1 cellular context compared by ENCODE assay signal in genomic region chr1:224113918-224114786, GRCh38.
TF ChIP-seq lines count a peak whose summit lies in the region.

TSS of gene FBXO28 (plus strand) at chr1:224114111. CDS start at chr1:224114130, 19 bp downstream.

TF ChIP-seq in K562, 482 proteins besides CTCF, POLR2A, EP300 and RAD21 (continued from another document and continues in another):
- TF ChIP-seq E4F1 (CRISPR knock-in tag; IDR thresholded peaks at IDR 0.05; ENCODE audit: borderline replicate concordance) = no peak
- no peak for TF ChIP-seq ZKSCAN1 (IDR thresholded peaks at IDR 0.05; ENCODE audit: low read depth, low read length)
- TF ChIP-seq POLR2G (IDR thresholded peaks at IDR 0.05; ENCODE audit: low read depth, low read length) = peak; percentile 99
- TF ChIP-seq NR2F6 (CRISPR knock-in tag; IDR thresholded peaks at IDR 0.05) = no peak
- no peak for TF ChIP-seq ZNF134 (CRISPR knock-in tag; conservative IDR thresholded peaks at IDR 0.05)
- TF ChIP-seq EGR1 (conservative IDR thresholded peaks at IDR 0.05) = peak; percentile 24; the same call in 1 of the 2 replicates
- TF ChIP-seq ELF2 (CRISPR knock-in tag; IDR thresholded peaks at IDR 0.05) = peak; percentile 81
- TF ChIP-seq ZNF23 (CRISPR knock-in tag; IDR thresholded peaks at IDR 0.05) = no peak
- peak; percentile 83; the same call in 1 of the 2 replicates for TF ChIP-seq BRD4 (IDR thresholded peaks at IDR 0.05)
- peak; percentile 69; the same call in 1 of the 2 replicates for TF ChIP-seq EHMT2 (IDR thresholded peaks at IDR 0.05)
- no peak for TF ChIP-seq RFX7 (CRISPR knock-in tag; IDR thresholded peaks at IDR 0.05)
- TF ChIP-seq ZNF551 (CRISPR knock-in tag; IDR thresholded peaks at IDR 0.05) = no peak
- TF ChIP-seq HCFC1 (IDR thresholded peaks at IDR 0.05; ENCODE audit: low read depth, low read length) = peak; percentile 85
- TF ChIP-seq NR1H2 (CRISPR knock-in tag; IDR thresholded peaks at IDR 0.05) = no peak
- TF ChIP-seq, protein P1, sequence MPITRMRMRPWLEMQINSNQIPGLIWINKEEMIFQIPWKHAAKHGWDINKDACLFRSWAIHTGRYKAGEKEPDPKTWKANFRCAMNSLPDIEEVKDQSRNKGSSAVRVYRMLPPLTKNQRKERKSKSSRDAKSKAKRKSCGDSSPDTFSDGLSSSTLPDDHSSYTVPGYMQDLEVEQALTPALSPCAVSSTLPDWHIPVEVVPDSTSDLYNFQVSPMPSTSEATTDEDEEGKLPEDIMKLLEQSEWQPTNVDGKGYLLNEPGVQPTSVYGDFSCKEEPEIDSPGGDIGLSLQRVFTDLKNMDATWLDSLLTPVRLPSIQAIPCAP (CRISPR knock-in tag; IDR thresholded peaks at IDR 0.05; ENCODE audit: borderline replicate concordance) = no peak
- TF ChIP-seq, protein P2, sequence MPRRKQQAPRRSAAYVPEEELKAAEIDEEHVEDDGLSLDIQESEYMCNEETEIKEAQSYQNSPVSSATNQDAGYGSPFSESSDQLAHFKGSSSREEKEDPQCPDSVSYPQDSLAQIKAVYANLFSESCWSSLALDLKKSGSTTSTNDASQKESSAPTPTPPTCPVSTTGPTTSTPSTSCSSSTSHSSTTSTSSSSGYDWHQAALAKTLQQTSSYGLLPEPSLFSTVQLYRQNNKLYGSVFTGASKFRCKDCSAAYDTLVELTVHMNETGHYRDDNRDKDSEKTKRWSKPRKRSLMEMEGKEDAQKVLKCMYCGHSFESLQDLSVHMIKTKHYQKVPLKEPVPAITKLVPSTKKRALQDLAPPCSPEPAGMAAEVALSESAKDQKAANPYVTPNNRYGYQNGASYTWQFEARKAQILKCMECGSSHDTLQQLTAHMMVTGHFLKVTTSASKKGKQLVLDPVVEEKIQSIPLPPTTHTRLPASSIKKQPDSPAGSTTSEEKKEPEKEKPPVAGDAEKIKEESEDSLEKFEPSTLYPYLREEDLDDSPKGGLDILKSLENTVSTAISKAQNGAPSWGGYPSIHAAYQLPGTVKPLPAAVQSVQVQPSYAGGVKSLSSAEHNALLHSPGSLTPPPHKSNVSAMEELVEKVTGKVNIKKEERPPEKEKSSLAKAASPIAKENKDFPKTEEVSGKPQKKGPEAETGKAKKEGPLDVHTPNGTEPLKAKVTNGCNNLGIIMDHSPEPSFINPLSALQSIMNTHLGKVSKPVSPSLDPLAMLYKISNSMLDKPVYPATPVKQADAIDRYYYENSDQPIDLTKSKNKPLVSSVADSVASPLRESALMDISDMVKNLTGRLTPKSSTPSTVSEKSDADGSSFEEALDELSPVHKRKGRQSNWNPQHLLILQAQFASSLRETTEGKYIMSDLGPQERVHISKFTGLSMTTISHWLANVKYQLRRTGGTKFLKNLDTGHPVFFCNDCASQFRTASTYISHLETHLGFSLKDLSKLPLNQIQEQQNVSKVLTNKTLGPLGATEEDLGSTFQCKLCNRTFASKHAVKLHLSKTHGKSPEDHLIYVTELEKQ (CRISPR knock-in tag; IDR thresholded peaks at IDR 0.05) = no peak
- TF ChIP-seq TRIM24 (IDR thresholded peaks at IDR 0.05) = peak in 1 of 2 experiments; percentile 93; a peak in 2 of 4 replicates
- TF ChIP-seq ZNF408 (CRISPR knock-in tag; IDR thresholded peaks at IDR 0.05; ENCODE audit: low read depth) = no peak
- TF ChIP-seq POLR2H (tag; IDR thresholded peaks at IDR 0.05; ENCODE audit: low read depth) = peak; percentile 89
- TF ChIP-seq ELF1 (tag; IDR thresholded peaks at IDR 0.05) = peak; percentile 65; the same call in 1 of the 2 replicates
- TF ChIP-seq CBFB (CRISPR knock-in tag; IDR thresholded peaks at IDR 0.05) = no peak
- TF ChIP-seq, protein P3, sequence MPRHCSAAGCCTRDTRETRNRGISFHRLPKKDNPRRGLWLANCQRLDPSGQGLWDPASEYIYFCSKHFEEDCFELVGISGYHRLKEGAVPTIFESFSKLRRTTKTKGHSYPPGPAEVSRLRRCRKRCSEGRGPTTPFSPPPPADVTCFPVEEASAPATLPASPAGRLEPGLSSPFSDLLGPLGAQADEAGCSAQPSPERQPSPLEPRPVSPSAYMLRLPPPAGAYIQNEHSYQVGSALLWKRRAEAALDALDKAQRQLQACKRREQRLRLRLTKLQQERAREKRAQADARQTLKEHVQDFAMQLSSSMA (CRISPR knock-in tag; IDR thresholded peaks at IDR 0.05) = 0 out of 2 replicates have a peak, but pooled peaks have one; percentile 17
- TF ChIP-seq PHB (CRISPR knock-in tag; IDR thresholded peaks at IDR 0.05) = 0 out of 2 replicates have a peak, but pooled peaks have one; percentile 71
- no peak for TF ChIP-seq ELK1 (CRISPR knock-in tag; IDR thresholded peaks at IDR 0.05)
- TF ChIP-seq NFE2L1 (tag; IDR thresholded peaks at IDR 0.05; ENCODE audit: borderline replicate concordance, low read depth) = no peak
- TF ChIP-seq TARDBP (IDR thresholded peaks at IDR 0.05) = peak; percentile 82
- TF ChIP-seq USF1 (CRISPR knock-in tag; IDR thresholded peaks at IDR 0.05) = no peak
- TF ChIP-seq, protein P4, sequence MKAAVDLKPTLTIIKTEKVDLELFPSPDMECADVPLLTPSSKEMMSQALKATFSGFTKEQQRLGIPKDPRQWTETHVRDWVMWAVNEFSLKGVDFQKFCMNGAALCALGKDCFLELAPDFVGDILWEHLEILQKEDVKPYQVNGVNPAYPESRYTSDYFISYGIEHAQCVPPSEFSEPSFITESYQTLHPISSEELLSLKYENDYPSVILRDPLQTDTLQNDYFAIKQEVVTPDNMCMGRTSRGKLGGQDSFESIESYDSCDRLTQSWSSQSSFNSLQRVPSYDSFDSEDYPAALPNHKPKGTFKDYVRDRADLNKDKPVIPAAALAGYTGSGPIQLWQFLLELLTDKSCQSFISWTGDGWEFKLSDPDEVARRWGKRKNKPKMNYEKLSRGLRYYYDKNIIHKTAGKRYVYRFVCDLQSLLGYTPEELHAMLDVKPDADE (conservative IDR thresholded peaks at IDR 0.05; ENCODE audit: control insufficient read depth, low read depth, low read length) = peak; percentile 73
- TF ChIP-seq SMARCE1 (IDR thresholded peaks at IDR 0.05) = no peak
- TF ChIP-seq C11orf30 (IDR thresholded peaks at IDR 0.05; ENCODE audit: low read depth) = peak; percentile 96
- no peak for TF ChIP-seq MCM7 (IDR thresholded peaks at IDR 0.05)
- TF ChIP-seq ZNF3 (CRISPR knock-in tag; IDR thresholded peaks at IDR 0.05) = no peak
- 0 out of 2 replicates have a peak, but pooled peaks have one; percentile 70 for TF ChIP-seq RUNX1 (IDR thresholded peaks at IDR 0.05; ENCODE audit: low read depth)
- no peak; a peak in 1 of 4 replicates for TF ChIP-seq TEAD1 (CRISPR knock-in tag; IDR thresholded peaks at IDR 0.05)
- peak; percentile 9 for TF ChIP-seq HNRNPLL (IDR thresholded peaks at IDR 0.05; ENCODE audit: low read depth, low read length, poor library complexity, severe bottlenecking)
- TF ChIP-seq KLF1 (tag; IDR thresholded peaks at IDR 0.05) = peak; percentile 76; the same call in 1 of the 2 replicates
- TF ChIP-seq NFE2 (IDR thresholded peaks at IDR 0.05; ENCODE audit: low read depth) = no peak
- TF ChIP-seq RBM39 (optimal IDR thresholded peaks at IDR 0.05; ENCODE audit: low read depth, low read length) = peak; percentile 44
- TF ChIP-seq ZNF24 (IDR thresholded peaks at IDR 0.05) = no peak
- no peak for TF ChIP-seq CHD4 (IDR thresholded peaks at IDR 0.05; ENCODE audit: insufficient read depth, insufficient replicate concordance, low read depth, low read length, poor library complexity, severe bottlenecking)
- TF ChIP-seq HEY1 (CRISPR knock-in tag; IDR thresholded peaks at IDR 0.05; ENCODE audit: borderline replicate concordance) = no peak
- TF ChIP-seq FUS (optimal IDR thresholded peaks at IDR 0.05; ENCODE audit: low read depth, low read length) = no peak
- TF ChIP-seq CREB5 (CRISPR knock-in tag; IDR thresholded peaks at IDR 0.05) = no peak
- no peak for TF ChIP-seq ZNF165 (CRISPR knock-in tag; IDR thresholded peaks at IDR 0.05; ENCODE audit: borderline replicate concordance)
- TF ChIP-seq, protein P5, sequence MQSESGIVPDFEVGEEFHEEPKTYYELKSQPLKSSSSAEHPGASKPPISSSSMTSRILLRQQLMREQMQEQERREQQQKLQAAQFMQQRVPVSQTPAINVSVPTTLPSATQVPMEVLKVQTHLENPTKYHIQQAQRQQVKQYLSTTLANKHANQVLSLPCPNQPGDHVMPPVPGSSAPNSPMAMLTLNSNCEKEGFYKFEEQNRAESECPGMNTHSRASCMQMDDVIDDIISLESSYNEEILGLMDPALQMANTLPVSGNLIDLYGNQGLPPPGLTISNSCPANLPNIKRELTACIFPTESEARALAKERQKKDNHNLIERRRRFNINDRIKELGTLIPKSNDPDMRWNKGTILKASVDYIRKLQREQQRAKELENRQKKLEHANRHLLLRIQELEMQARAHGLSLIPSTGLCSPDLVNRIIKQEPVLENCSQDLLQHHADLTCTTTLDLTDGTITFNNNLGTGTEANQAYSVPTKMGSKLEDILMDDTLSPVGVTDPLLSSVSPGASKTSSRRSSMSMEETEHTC (IDR thresholded peaks at IDR 0.05) = no peak
- TF ChIP-seq ZEB2 (IDR thresholded peaks at IDR 0.05) = peak; percentile 79
- 0 out of 2 replicates have a peak, but pooled peaks have one; percentile 54 for TF ChIP-seq ATF1 (CRISPR knock-in tag; IDR thresholded peaks at IDR 0.05)
- TF ChIP-seq ATF1 (tag; IDR thresholded peaks at IDR 0.05) = peak; percentile 95
- no peak for TF ChIP-seq MECOM (CRISPR knock-in tag; IDR thresholded peaks at IDR 0.05)
- TF ChIP-seq ZSCAN29 (IDR thresholded peaks at IDR 0.05) = no peak
- no peak for TF ChIP-seq ZBTB49 (CRISPR knock-in tag; IDR thresholded peaks at IDR 0.05; ENCODE audit: borderline replicate concordance)
- TF ChIP-seq, protein P6, sequence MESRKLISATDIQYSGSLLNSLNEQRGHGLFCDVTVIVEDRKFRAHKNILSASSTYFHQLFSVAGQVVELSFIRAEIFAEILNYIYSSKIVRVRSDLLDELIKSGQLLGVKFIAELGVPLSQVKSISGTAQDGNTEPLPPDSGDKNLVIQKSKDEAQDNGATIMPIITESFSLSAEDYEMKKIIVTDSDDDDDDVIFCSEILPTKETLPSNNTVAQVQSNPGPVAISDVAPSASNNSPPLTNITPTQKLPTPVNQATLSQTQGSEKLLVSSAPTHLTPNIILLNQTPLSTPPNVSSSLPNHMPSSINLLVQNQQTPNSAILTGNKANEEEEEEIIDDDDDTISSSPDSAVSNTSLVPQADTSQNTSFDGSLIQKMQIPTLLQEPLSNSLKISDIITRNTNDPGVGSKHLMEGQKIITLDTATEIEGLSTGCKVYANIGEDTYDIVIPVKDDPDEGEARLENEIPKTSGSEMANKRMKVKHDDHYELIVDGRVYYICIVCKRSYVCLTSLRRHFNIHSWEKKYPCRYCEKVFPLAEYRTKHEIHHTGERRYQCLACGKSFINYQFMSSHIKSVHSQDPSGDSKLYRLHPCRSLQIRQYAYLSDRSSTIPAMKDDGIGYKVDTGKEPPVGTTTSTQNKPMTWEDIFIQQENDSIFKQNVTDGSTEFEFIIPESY (CRISPR knock-in tag; IDR thresholded peaks at IDR 0.05) = no peak; the same call in 1 of the 2 replicates
- TF ChIP-seq XRCC3 (IDR thresholded peaks at IDR 0.05) = no peak
